Comparison of ENCODE assay signal across 14 cellular contexts in genomic region chr16:11538880-11539279, GRCh38. TPM values are rescaled to one million over a fixed set of nuclear protein-coding genes. Genes with fewer than 3 reads are reported as not detected.
DNase-seq lines count a peak whose midpoint lies in the region; ATAC-seq and TF ChIP-seq lines count a peak whose summit lies in the region.
"Had no signal": no experiment of that assay in that cellular context is flagged by ENCODE, and none has a peak within 500 bp of the region (broad histone marks: within the 10 kb centered on the region; RNA-seq: fewer than 3 reads in every experiment).

No MANE protein-coding gene starts in this region.

- no peak overlapping the region for H3K27ac ChIP-seq in GM23338 (ENCODE audit: low read depth)
- peak overlapping the region; percentile 70; the same call in 1 of the 2 replicates for H3K27ac ChIP-seq in MM.1S (ENCODE audit: low read length)
- H3K27ac ChIP-seq in mesendoderm (ENCODE audit: low read depth, low read length): no peak overlapping the region
- peak overlapping the region; percentile 67 for H3K27ac ChIP-seq in neutrophil
- no peak overlapping the region for H3K27ac ChIP-seq in CD8-positive, alpha-beta memory T cell (ENCODE audit: low read depth, low read length)
- H3K27ac ChIP-seq: GM23248 had no signal

- POLR2A ChIA-PET in CD8-positive, alpha-beta memory T cell (lab: Charles Lee): no interaction called here

- CTCF ChIA-PET in CD8-positive, alpha-beta memory T cell (lab: Charles Lee): interaction anchor here (1.0 to 1.7 kb wide), 3 partner anchors 29 to 176 kb away, joined by 3 to 7 read pairs (median 6); no protein-coding TSS in a partner anchor

- H3K79me1 ChIP-seq in mesendoderm (ENCODE audit: low read length): no peaks in the 10 kb centered on the region

- no peak overlapping the region for H3K23ac ChIP-seq in mesendoderm (ENCODE audit: low read length)

- no peak overlapping the region for H3K4me3 Mint-ChIP-seq in GM23338
- H3K4me3 Mint-ChIP-seq in CD8-positive, alpha-beta memory T cell: no peak overlapping the region
- H3K4me3 Mint-ChIP-seq: B cell; CD4-positive, alpha-beta T cell; H9 had no signal

- H2BK120ac ChIP-seq in mesendoderm (ENCODE audit: low read depth, low read length): no peak overlapping the region

- no peak overlapping the region for H3K4me3 ChIP-seq in GM23338
- no peak overlapping the region for H3K4me3 ChIP-seq in MM.1S (ENCODE audit: low read length)
- no peak overlapping the region for H3K4me3 ChIP-seq in mesendoderm (ENCODE audit: low read length)
- H3K4me3 ChIP-seq in neutrophil (ENCODE audit: low read depth in 1 of 2, low read length in 1 of 2): no peak overlapping the region
- no peak overlapping the region for H3K4me3 ChIP-seq in CD8-positive, alpha-beta memory T cell (ENCODE audit: low read length)
- H3K4me3 ChIP-seq: GM12878, GM23248 had no signal

- no peak overlapping the region for H4K5ac ChIP-seq in mesendoderm (ENCODE audit: low read length)

- no CpG with 5 or more reads among the region's 9 CpGs for WGBS in mesendoderm (ENCODE audit: extremely low coverage, insufficient coverage, low lambda C conversion rate)

- H2BK15ac ChIP-seq in mesendoderm (replicated peaks; ENCODE audit: low read depth): no peak overlapping the region

- TF ChIP-seq CTCF in GM23338 (conservative IDR thresholded peaks at IDR 0.05; ENCODE audit: low read depth in 2 of 2) (no peak), MM.1S (IDR thresholded peaks at IDR 0.05; ENCODE audit: low read length) (no peak), neutrophil (IDR thresholded peaks at IDR 0.05) (no peak)

- H4K20me1 ChIP-seq in GM23338 (replicated peaks; ENCODE audit: insufficient read depth) (no peaks in the 10 kb centered on the region), MM.1S (ENCODE audit: insufficient read depth, low read length) (no peaks in the 10 kb centered on the region)

- no peak overlapping the region for H4K8ac ChIP-seq in mesendoderm (ENCODE audit: low read depth, low read length)

- no peaks in the 10 kb centered on the region for H3K36me3 Mint-ChIP-seq in GM23338 (ENCODE audit: low read depth)
- H3K36me3 Mint-ChIP-seq in CD8-positive, alpha-beta memory T cell: no peaks in the 10 kb centered on the region

- H3K79me2 ChIP-seq in GM23338 (replicated peaks; ENCODE audit: insufficient read depth): no peaks in the 10 kb centered on the region
- H3K79me2 ChIP-seq in MM.1S (ENCODE audit: low read length): no peaks in the 10 kb centered on the region
- no peaks in the 10 kb centered on the region for H3K79me2 ChIP-seq in mesendoderm (ENCODE audit: control insufficient read depth, insufficient read depth, low read length)

- no peak overlapping the region for H3K4me2 ChIP-seq in GM23338
- H3K4me2 ChIP-seq in MM.1S (ENCODE audit: low read depth, low read length): no peak overlapping the region
- no peak overlapping the region for H3K4me2 ChIP-seq in mesendoderm (ENCODE audit: low read length)

- no peak overlapping the region for H2AFZ ChIP-seq in GM23338
- H2AFZ ChIP-seq in MM.1S (ENCODE audit: low read length): no peak overlapping the region
- H2AFZ ChIP-seq: GM23248 had no signal

- peak overlapping the region; percentile 34 for H3K56ac ChIP-seq in mesendoderm (ENCODE audit: low read length)

- no peak for ATAC-seq in GM23338
- ATAC-seq: GM12878 had no signal

- no peaks in the 10 kb centered on the region for H3K9me3 ChIP-seq in MM.1S (replicated peaks; ENCODE audit: insufficient read depth, low read length)
- H3K9me3 ChIP-seq in neutrophil: no peaks in the 10 kb centered on the region
- no peaks in the 10 kb centered on the region for H3K9me3 ChIP-seq in CD8-positive, alpha-beta memory T cell (ENCODE audit: low read length)

- H3K9me3 Mint-ChIP-seq in GM23338: no peaks in the 10 kb centered on the region; the same call in 2 of the 3 replicates
- H3K9me3 Mint-ChIP-seq in CD8-positive, alpha-beta memory T cell: no peaks in the 10 kb centered on the region
- H3K9me3 Mint-ChIP-seq: CD4-positive, alpha-beta T cell; H9 had no signal

- no peaks in the 10 kb centered on the region for H3K27me3 ChIP-seq in GM23338 (ENCODE audit: insufficient read depth)
- H3K27me3 ChIP-seq in MM.1S (replicated peaks; ENCODE audit: insufficient read depth, low read length): no peaks in the 10 kb centered on the region
- no peaks in the 10 kb centered on the region for H3K27me3 ChIP-seq in mesendoderm (ENCODE audit: insufficient read depth, low read length, poor library complexity)
- H3K27me3 ChIP-seq in neutrophil: no peaks in the 10 kb centered on the region
- H3K27me3 ChIP-seq in CD8-positive, alpha-beta memory T cell (ENCODE audit: insufficient read depth, low read length, poor library complexity, severe bottlenecking): no peaks in the 10 kb centered on the region

- H2AK5ac ChIP-seq in mesendoderm (ENCODE audit: low read length): no peak overlapping the region

- no peak overlapping the region for H3K9ac ChIP-seq in MM.1S (ENCODE audit: low read length)
- no peak overlapping the region for H3K9ac ChIP-seq in mesendoderm (ENCODE audit: low read length)
- H3K9ac ChIP-seq: GM23248 had no signal

- no peaks in the 10 kb centered on the region for H3K9me2 ChIP-seq in GM23338 (ENCODE audit: insufficient read depth)
- no peaks in the 10 kb centered on the region for H3K9me2 ChIP-seq in MM.1S (replicated peaks; ENCODE audit: insufficient read depth, low read length)

- H3K4ac ChIP-seq in mesendoderm (ENCODE audit: low read depth, low read length): no peak overlapping the region

- H3F3A ChIP-seq in GM23338 (replicated peaks; ENCODE audit: low read depth): 0 out of 2 replicates have a peak, but pooled peaks cover 2% of the 10 kb centered on the region
- peaks cover 20% of the 10 kb centered on the region for H3F3A ChIP-seq in MM.1S (ENCODE audit: insufficient read depth, low read length)

- H3K27ac Mint-ChIP-seq in GM23338: peak overlapping the region; percentile 15; the same call in 1 of the 2 replicates
- H3K27ac Mint-ChIP-seq in CD8-positive, alpha-beta memory T cell: peak overlapping the region in 3 of 8 donors; percentile 54 to 68 (median 58)

- no peak for DNase-seq in GM23338 (ENCODE audit: low spot score)
- no peak for DNase-seq in MM.1S
- DNase-seq in mesendoderm: no peak
- no peak for DNase-seq in midbrain (lab: John Stamatoyannopoulos, UW)
- no peak for DNase-seq in CD8-positive, alpha-beta memory T cell
- no peak for DNase-seq in germinal center (ENCODE audit: low spot score)
- DNase-seq: C1 segment of cervical spinal cord; CD4-positive, alpha-beta T cell; DMS79; GM23248; H9 had no signal

- H3K4me1 Mint-ChIP-seq in GM23338: peaks cover 8% of the 10 kb centered on the region
- peaks cover 19 to 54% (median 33%) of the 10 kb centered on the region in 3 donors for H3K4me1 Mint-ChIP-seq in CD8-positive, alpha-beta memory T cell

- no peaks in the 10 kb centered on the region for H3K36me3 ChIP-seq in GM23338 (ENCODE audit: insufficient read depth)
- H3K36me3 ChIP-seq in MM.1S (replicated peaks; ENCODE audit: insufficient read depth, low read length): no peaks in the 10 kb centered on the region
- H3K36me3 ChIP-seq in mesendoderm (ENCODE audit: control insufficient read depth, insufficient read depth, low read length): no peaks in the 10 kb centered on the region
- peaks cover 15% of the 10 kb centered on the region for H3K36me3 ChIP-seq in neutrophil
- no peaks in the 10 kb centered on the region for H3K36me3 ChIP-seq in CD8-positive, alpha-beta memory T cell (ENCODE audit: insufficient read depth, low read length)

- peaks cover 7% of the 10 kb centered on the region for H3K27me3 Mint-ChIP-seq in GM23338 (ENCODE audit: insufficient read depth, low read depth, poor library complexity)
- peaks cover 0 to 3% of the 10 kb centered on the region in 2 donors for H3K27me3 Mint-ChIP-seq in CD8-positive, alpha-beta memory T cell
- H3K27me3 Mint-ChIP-seq: B cell; CD4-positive, alpha-beta T cell had no signal

- no peak overlapping the region for H3K18ac ChIP-seq in mesendoderm (ENCODE audit: low read length)

- H2BK5ac ChIP-seq in mesendoderm (ENCODE audit: low read length): no peak overlapping the region

- H3K4me1 ChIP-seq in GM23338 (ENCODE audit: insufficient read depth) (no peaks in the 10 kb centered on the region; the same call in 1 of the 2 replicates), MM.1S (ENCODE audit: low read length) (peaks cover 16% of the 10 kb centered on the region), mesendoderm (ENCODE audit: control insufficient read depth, low read depth, low read length) (no peaks in the 10 kb centered on the region), neutrophil (ENCODE audit: control insufficient read depth in 1 of 2, insufficient read depth in 1 of 2, low read depth in 1 of 2, low read length in 1 of 2) (peaks cover 15 to 33% of the 10 kb centered on the region in 2 experiments)
- H3K4me1 ChIP-seq in CD8-positive, alpha-beta memory T cell (ENCODE audit: insufficient read depth, low read length): peaks cover 3% of the 10 kb centered on the region

RNA-seq across cellular contexts. Expression of gene LITAF, which starts 47.8 kb away (rescaled TPM):
- total RNA-seq in GM23338 (2014; rRNA removed; shearing (Covaris generic)): 131 and 139 TPM in 2 replicates
- polyA plus RNA-seq in GM23338 (2016; fragmentation: Nextera tagmentation; extraction: Ambion mirVana): 147 and 158 TPM in 2 replicates
- 69.9 TPM for polyA plus RNA-seq in mesendoderm (2013, experiment 1 of 2)
- 73.4 TPM for polyA plus RNA-seq in mesendoderm (2013, experiment 2 of 2)
- total RNA-seq in CD8-positive, alpha-beta memory T cell: 100 to 1,000 TPM; 199 to 201 TPM
- 629 TPM for polyA plus RNA-seq in CD8-positive, alpha-beta memory T cell

Comparison
In these comparisons a context has a peak if more than half of its experiments do, and no peak if none do; other contexts are left out.
1. H3K27ac ChIP-seq: peak in MM.1S (single experiment) and neutrophil (single experiment); none in GM23338 (single experiment), mesendoderm (single experiment) and CD8-positive, alpha-beta memory T cell (single experiment).